ENCODE assay signal across 8 cellular contexts in genomic region chr2:175166216-175166824, GRCh38. TPM values are rescaled to one million over a fixed set of nuclear protein-coding genes. Genes with fewer than 3 reads are reported as not detected.
DNase-seq lines count a peak whose midpoint lies in the region; ATAC-seq and TF ChIP-seq lines count a peak whose summit lies in the region.

No MANE protein-coding gene starts in this region.

- H2AFZ ChIP-seq in OCI-LY7 (ENCODE audit: low read length): no peak overlapping the region
- H2AFZ ChIP-seq in parathyroid adenoma: no peak overlapping the region

- H3K9ac ChIP-seq in endodermal cell (ENCODE audit: extremely low read depth, low read length, poor library complexity, severe bottlenecking): peak overlapping the region; percentile 91
- H3K9ac ChIP-seq in parathyroid adenoma: no peak overlapping the region

- H3K4me3 Mint-ChIP-seq in endodermal cell: peak overlapping the region; percentile 93

- H3K79me2 ChIP-seq in OCI-LY7 (ENCODE audit: insufficient read depth, low read depth, low read length): peaks cover 74% of the 10 kb centered on the region
- peaks cover 26% of the 10 kb centered on the region for H3K79me2 ChIP-seq in parathyroid adenoma

- WGBS in endodermal cell (ENCODE audit: insufficient coverage in 1 of 2, insufficient read length in 1 of 2), 2 experiments: 53 to 56% methylated on average over 6 to 9 of the region's 9 CpGs

- peak overlapping the region; percentile 100 for H3K4me3 ChIP-seq in GM12875 (ENCODE audit: low read depth, low read length)
- peak overlapping the region; percentile 99 for H3K4me3 ChIP-seq in OCI-LY7 (ENCODE audit: low read depth, low read length, poor library complexity, severe bottlenecking)
- peak overlapping the region; percentile 94 for H3K4me3 ChIP-seq in endodermal cell (ENCODE audit: low read length)
- peak overlapping the region; percentile 97 for H3K4me3 ChIP-seq in parathyroid adenoma (ENCODE audit: low read depth, low read length)

- H3K36me3 ChIP-seq in OCI-LY7 (ENCODE audit: insufficient read depth, low read length) (peaks cover 16% of the 10 kb centered on the region), endodermal cell (ENCODE audit: control insufficient read depth, insufficient read depth, low read length) (peaks cover 6% of the 10 kb centered on the region), parathyroid adenoma (ENCODE audit: control insufficient read depth, insufficient read depth, low read length) (no peaks in the 10 kb centered on the region)

- H3K4me1 Mint-ChIP-seq in endodermal cell: peaks cover 6% of the 10 kb centered on the region

- POLR2A ChIA-PET in OCI-LY7 (lab: Charles Lee): interaction anchor here (0.6 to 2.3 kb wide), 9 partner anchors 10 to 30 kb away, joined by 3 to 12 read pairs (median 3); no protein-coding TSS in a partner anchor

- DNase-seq in OCI-LY7 (ENCODE audit: low spot score) (no peak), endodermal cell (no peak), sciatic nerve (ENCODE audit: low spot score) (no peak), DMS79 (lab: John Stamatoyannopoulos, UW) (no peak)

- H3K9me3 Mint-ChIP-seq in endodermal cell: no peaks in the 10 kb centered on the region

- TF ChIP-seq CTCF in GM12875 (IDR thresholded peaks at IDR 0.05; ENCODE audit: borderline replicate concordance, insufficient read depth, low read depth, low read length): no peak
- TF ChIP-seq CTCF in OCI-LY7 (conservative IDR thresholded peaks at IDR 0.05; ENCODE audit: low read length): no peak
- no peak for TF ChIP-seq CTCF in endodermal cell (conservative IDR thresholded peaks at IDR 0.05)
- no peak for TF ChIP-seq CTCF in parathyroid adenoma (IDR thresholded peaks at IDR 0.05)

- no peaks in the 10 kb centered on the region for H3K9me2 ChIP-seq in OCI-LY7 (ENCODE audit: insufficient read depth, low read length)

- H3K27me3 Mint-ChIP-seq in endodermal cell (ENCODE audit: insufficient read depth): no peaks in the 10 kb centered on the region

- CTCF ChIA-PET in OCI-LY7 (lab: Charles Lee; ENCODE audit: unreplicated experiment): no interaction called here

- H3K36me3 Mint-ChIP-seq in endodermal cell (ENCODE audit: low read depth): peaks cover 11% of the 10 kb centered on the region

- intact Hi-C loops in OCI-LY7 (cut with micrococcal nuclease; ENCODE audit: unreplicated experiment): loop anchor here (5.0 kb wide), 1 partner anchor 54 kb away; no protein-coding TSS in a partner anchor
- intact Hi-C loops in sciatic nerve (cut with DNase I): no loop called here

- H3K9me3 ChIP-seq in OCI-LY7 (ENCODE audit: low read length) (no peaks in the 10 kb centered on the region), endodermal cell (ENCODE audit: control insufficient read depth, low read length) (no peaks in the 10 kb centered on the region), parathyroid adenoma (ENCODE audit: control insufficient read depth, low read length) (no peaks in the 10 kb centered on the region)

- H3K4me2 ChIP-seq in OCI-LY7 (ENCODE audit: low read length) (peak overlapping the region; percentile 81), parathyroid adenoma (ENCODE audit: low read length) (peak overlapping the region; percentile 90)

- H3K4me1 ChIP-seq in OCI-LY7 (ENCODE audit: insufficient read depth, low read length, poor library complexity, severe bottlenecking): peaks cover 26% of the 10 kb centered on the region
- no peaks in the 10 kb centered on the region for H3K4me1 ChIP-seq in endodermal cell (ENCODE audit: control insufficient read depth, insufficient read depth, low read length)
- peaks cover 2% of the 10 kb centered on the region for H3K4me1 ChIP-seq in parathyroid adenoma

- H3K27me3 ChIP-seq in endodermal cell (ENCODE audit: control insufficient read depth, insufficient read depth, low read length, poor library complexity, severe bottlenecking) (no peaks in the 10 kb centered on the region), parathyroid adenoma (ENCODE audit: control insufficient read depth, insufficient read depth, low read length) (no peaks in the 10 kb centered on the region)

- H3K27ac ChIP-seq in OCI-LY7 (ENCODE audit: low read depth, low read length, poor library complexity, severe bottlenecking) (no peak overlapping the region), endodermal cell (ENCODE audit: low read depth, low read length) (no peak overlapping the region), parathyroid adenoma (no peak overlapping the region)

- peak overlapping the region; percentile 70 for H3K27ac Mint-ChIP-seq in endodermal cell

- H4K20me1 ChIP-seq in OCI-LY7 (ENCODE audit: insufficient read depth, low read length): peaks cover 16% of the 10 kb centered on the region

- no peak for ATAC-seq in HG03280 (IDR thresholded peaks at IDR 0.05; ENCODE audit: unreplicated experiment)
- ATAC-seq in sciatic nerve: no peak
- no peak for ATAC-seq in GM21515 (IDR thresholded peaks at IDR 0.05; ENCODE audit: unreplicated experiment)

- no TSS peak for BruUV-seq in OCI-LY7 (replicated peaks; lab: Mats Ljungman, UMichigan)

RNA-seq across cellular contexts. Expression of gene ATF2, which starts 1.7 kb away (rescaled TPM):
- total RNA-seq in OCI-LY7 (2014; rRNA removed; shearing (Covaris generic)): 22.3 and 22.7 TPM in 2 replicates
- total RNA-seq in OCI-LY7 (2022) (40.8 and 43.3 TPM in 2 replicates), endodermal cell (10 to 100 TPM; 53.0 to 56.0 TPM), sciatic nerve (71.1 TPM)
- polyA plus RNA-seq in endodermal cell (2013, experiment 1 of 2): 52.6 TPM
- 48.9 TPM for polyA plus RNA-seq in endodermal cell (2013, experiment 2 of 2)

RNA-seq across cellular contexts. Expression of gene ATP5MC3, which starts 15.2 kb away (rescaled TPM):
- 149 and 161 TPM in 2 replicates for total RNA-seq in OCI-LY7 (2014; rRNA removed; shearing (Covaris generic))
- total RNA-seq in OCI-LY7 (2022) (300 and 371 TPM in 2 replicates), endodermal cell (100 to 1,000 TPM; 261 to 296 TPM), sciatic nerve (80.8 TPM)
- polyA plus RNA-seq in endodermal cell (2013, experiment 1 of 2): 303 TPM
- polyA plus RNA-seq in endodermal cell (2013, experiment 2 of 2): 288 TPM
